ENCODE assay signal across 8 cellular contexts in genomic region chr10:33116293-33116697, GRCh38.
DNase-seq lines count a peak whose midpoint lies in the region; ATAC-seq and TF ChIP-seq lines count a peak whose summit lies in the region.

No MANE protein-coding gene starts in this region.

- H3K9me3 Mint-ChIP-seq in CD4-positive, alpha-beta T cell, result peaks cover 2% of the 10 kb centered on the region
- no peaks in the 10 kb centered on the region for H3K9me3 Mint-ChIP-seq in H9

- TF ChIP-seq EP300 in suprapubic skin (IDR thresholded peaks at IDR 0.05), result no peak

- H3T11ph ChIP-seq in H9 (ENCODE audit: low read length), result no peak overlapping the region

- no peak overlapping the region for H3K23ac ChIP-seq in H9 (ENCODE audit: insufficient read length, low read depth, low read length)

- no peak overlapping the region for H4K91ac ChIP-seq in H9 (ENCODE audit: insufficient read length, low read depth, low read length)

- H3K36me3 ChIP-seq in suprapubic skin, result no peaks in the 10 kb centered on the region

- H4K8ac ChIP-seq in H9 (replicated peaks; ENCODE audit: insufficient read length, low read depth, low read length), result no peak overlapping the region

- WGBS in H9 (ENCODE audit: extremely low coverage, insufficient read length, low lambda C conversion rate), result no CpG with 5 or more reads among the region's 5 CpGs
- WGBS in suprapubic skin, result 81% methylated on average over 5 of the region's 5 CpGs

- H3K4me1 Mint-ChIP-seq in CD4-positive, alpha-beta T cell (ENCODE audit: low read depth), result peaks cover 91% of the 10 kb centered on the region
- peaks cover 12% of the 10 kb centered on the region in 2 experiments for H3K4me1 Mint-ChIP-seq in H9
- peaks cover 71% of the 10 kb centered on the region for H3K4me1 Mint-ChIP-seq in T-helper 17 cell

- H3K27ac ChIP-seq in CD4-positive, alpha-beta T cell (ENCODE audit: low read depth, low read length), result no peak overlapping the region
- H3K27ac ChIP-seq in H9 (ENCODE audit: insufficient read length, low read depth, low read length) (no peak overlapping the region), suprapubic skin (no peak overlapping the region)

- no peak overlapping the region for H3K4ac ChIP-seq in H9 (ENCODE audit: low read depth, low read length)

- TF ChIP-seq CTCF in CD4-positive, alpha-beta T cell (IDR thresholded peaks at IDR 0.05), result peak; percentile 47
- TF ChIP-seq CTCF in H9 (conservative IDR thresholded peaks at IDR 0.05), result peak; percentile 76
- peak in 1 of 2 donors; percentile 14 for TF ChIP-seq CTCF in suprapubic skin (IDR thresholded peaks at IDR 0.05)

- H3K4me1 ChIP-seq in H9 (ENCODE audit: insufficient read depth, low read length), result no peaks in the 10 kb centered on the region; the same call in 1 of the 2 replicates
- peaks cover 13% of the 10 kb centered on the region for H3K4me1 ChIP-seq in suprapubic skin

- H3K27me3 ChIP-seq in CD4-positive, alpha-beta T cell (ENCODE audit: control insufficient read depth, insufficient read depth, low read length), result no peaks in the 10 kb centered on the region
- H3K27me3 ChIP-seq in H9 (ENCODE audit: insufficient read depth, low read length) (no peaks in the 10 kb centered on the region), suprapubic skin (no peaks in the 10 kb centered on the region)

- no peaks in the 10 kb centered on the region for H3K9me3 ChIP-seq in CD4-positive, alpha-beta T cell (ENCODE audit: control insufficient read depth, low read length)
- H3K9me3 ChIP-seq in H9 (ENCODE audit: control insufficient read depth, low read depth, low read length), result no peaks in the 10 kb centered on the region
- H3K9me3 ChIP-seq in T-helper 17 cell (ENCODE audit: control insufficient read depth, low read length, poor library complexity, severe bottlenecking), result no peaks in the 10 kb centered on the region
- H3K9me3 ChIP-seq in suprapubic skin, result no peaks in the 10 kb centered on the region

- H3K79me2 ChIP-seq in H9 (ENCODE audit: insufficient read depth, low read length), result no peaks in the 10 kb centered on the region

- H3K23me2 ChIP-seq in H9 (ENCODE audit: insufficient read length, low read depth, low read length, poor library complexity, severe bottlenecking), result no peaks in the 10 kb centered on the region

- intact Hi-C loops in CD4-positive, alpha-beta T cell (cut with DNase I, micrococcal nuclease), result loop anchor here (1.0 to 10.0 kb wide), 3 partner anchors 36 to 91 kb away; no protein-coding TSS in a partner anchor

- H2BK12ac ChIP-seq in H9 (ENCODE audit: insufficient read length, low read depth, low read length), result no peak overlapping the region

- H3K56ac ChIP-seq in H9 (ENCODE audit: insufficient read length, low read depth, low read length), result no peak overlapping the region

- H3K79me1 ChIP-seq in H9 (ENCODE audit: insufficient read depth, low read depth, low read length, poor library complexity, severe bottlenecking), result no peaks in the 10 kb centered on the region

- peak overlapping the region; percentile 70 for H3K4me3 Mint-ChIP-seq in CD4-positive, alpha-beta T cell
- H3K4me3 Mint-ChIP-seq in H9, result no peak overlapping the region
- H3K4me3 Mint-ChIP-seq in T-helper 17 cell, result peak overlapping the region; percentile 80

- no peak overlapping the region for H2BK5ac ChIP-seq in H9 (ENCODE audit: insufficient read length, low read length)

- no peak overlapping the region for H4K5ac ChIP-seq in H9 (ENCODE audit: insufficient read length, low read depth, low read length)

- TF ChIP-seq POLR2A in suprapubic skin (IDR thresholded peaks at IDR 0.05), result no peak

- no peak for ATAC-seq in CD4-positive, alpha-beta T cell (ENCODE audit: poor library complexity)
- peak; percentile 35 for ATAC-seq in T-helper 17 cell

- H3K27ac Mint-ChIP-seq in CD4-positive, alpha-beta T cell, result peak overlapping the region; percentile 88
- no peak overlapping the region for H3K27ac Mint-ChIP-seq in H9
- peak overlapping the region; percentile 100 for H3K27ac Mint-ChIP-seq in T-helper 17 cell

- no peak overlapping the region for H3K18ac ChIP-seq in H9 (ENCODE audit: insufficient read length, low read depth, low read length)

- no peak for DNase-seq in CD4-positive, alpha-beta T cell
- DNase-seq in H9 (peak; percentile 64), T-helper 17 cell (peak in 1 of 3 donors; percentile 35), globus pallidus (ENCODE audit: low spot score) (peak; percentile 11), renal cortical epithelial cell (ENCODE audit: low read depth) (peak; percentile 66), GOT3 (lab: John Stamatoyannopoulos, UW) (no peak), T-helper 9 cell (no peak), suprapubic skin (ENCODE audit: low spot score in 2 of 2) (no peak)

- H3K4me2 ChIP-seq in H9 (ENCODE audit: insufficient read depth, insufficient read length, low read length), result no peak overlapping the region

- H2BK120ac ChIP-seq in H9 (ENCODE audit: low read depth, low read length, poor library complexity, severe bottlenecking), result no peak overlapping the region

- no peak overlapping the region for H3K4me3 ChIP-seq in suprapubic skin

- H2AFZ ChIP-seq in H9 (ENCODE audit: low read length), result no peak overlapping the region

- H3K27me3 Mint-ChIP-seq in CD4-positive, alpha-beta T cell, result no peaks in the 10 kb centered on the region
- H3K27me3 Mint-ChIP-seq in H9 (ENCODE audit: low read depth), result no peaks in the 10 kb centered on the region
- H3K27me3 Mint-ChIP-seq in T-helper 17 cell, result no peaks in the 10 kb centered on the region

- no peak overlapping the region for H3K14ac ChIP-seq in H9 (ENCODE audit: insufficient read depth, low read length)

- H4K20me1 ChIP-seq in H9 (ENCODE audit: control insufficient read depth, insufficient read depth, insufficient read length), result no peaks in the 10 kb centered on the region

- H2AK5ac ChIP-seq in H9 (ENCODE audit: insufficient read length, low read length), result no peak overlapping the region

- H3K9ac ChIP-seq in H9 (ENCODE audit: extremely low read depth, insufficient read length, low read length), result no peak overlapping the region

- POLR2A ChIA-PET in CD4-positive, alpha-beta T cell (lab: Charles Lee), result interaction anchor here (0.9 to 6.1 kb wide), 10 partner anchors 10 to 160 kb away, joined by 3 to 42 read pairs (median 22); no protein-coding TSS in a partner anchor

- H3K36me3 Mint-ChIP-seq in CD4-positive, alpha-beta T cell (ENCODE audit: low read depth), result no peaks in the 10 kb centered on the region
- H3K36me3 Mint-ChIP-seq in H9 (ENCODE audit: insufficient read depth in 1 of 3, low read depth in 3 of 3) (no peaks in the 10 kb centered on the region), T-helper 17 cell (ENCODE audit: low read depth) (no peaks in the 10 kb centered on the region)

- CTCF ChIA-PET in CD4-positive, alpha-beta T cell (lab: Charles Lee), result interaction anchor here (1.2 to 3.0 kb wide), 8 partner anchors 10 to 106 kb away, joined by 4 to 16 read pairs (median 11); no protein-coding TSS in a partner anchor

- H2BK20ac ChIP-seq in H9 (ENCODE audit: low read depth, low read length, poor library complexity, severe bottlenecking), result no peak overlapping the region

- H2BK15ac ChIP-seq in H9 (ENCODE audit: low read depth, low read length), result no peak overlapping the region

Comparison
In these comparisons a context has a peak if more than half of its experiments do, and no peak if none do; other contexts are left out.
1. DNase-seq: peak in H9 (single experiment), globus pallidus (single experiment) and renal cortical epithelial cell (single experiment); none in CD4-positive, alpha-beta T cell (0 of 10), GOT3 (single experiment), T-helper 9 cell (single experiment) and suprapubic skin (0 of 2).
2. H3K27ac Mint-ChIP-seq: peak in CD4-positive, alpha-beta T cell (single experiment) and T-helper 17 cell (single experiment); none in H9 (0 of 3).
3. H3K4me3 Mint-ChIP-seq: peak in CD4-positive, alpha-beta T cell (single experiment) and T-helper 17 cell (single experiment); none in H9 (0 of 2).